ENCODE assay signal across 19 cellular contexts in the genomic region with DNA sequence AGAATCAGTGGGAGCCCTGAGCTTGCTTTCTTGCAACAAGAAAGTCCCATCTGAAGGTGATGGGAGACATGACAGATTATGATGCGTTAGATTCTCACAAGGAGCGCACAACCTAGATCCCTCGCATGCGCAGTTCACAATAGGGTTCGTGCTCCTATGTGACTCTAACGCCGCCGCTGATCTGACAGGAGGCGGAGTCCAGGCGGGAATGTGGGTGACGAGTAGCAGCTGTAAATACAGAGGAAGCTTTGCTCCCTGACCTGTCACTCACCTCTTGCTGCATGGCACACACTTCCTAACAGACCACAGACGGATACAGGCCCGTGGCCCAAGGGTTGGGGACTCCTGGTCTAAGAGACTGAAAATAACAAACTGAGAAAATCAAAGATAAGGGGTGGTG.
"Had no signal": no experiment of that assay in that cellular context is flagged by ENCODE, and none has a peak within 500 bp of the region (broad histone marks: within the 10 kb centered on the region; RNA-seq: fewer than 3 reads in every experiment).

No MANE protein-coding gene starts in this region.

- H3K36me3 Mint-ChIP-seq: activated naive CD8-positive, alpha-beta T cell; natural killer cell; stimulated activated effector memory CD8-positive, alpha-beta T cell treated with anti-CD3 and anti-CD28 coated beads, Interleukin-12 subunit alpha, Interleukin-12 subunit beta, amount 100 ng/mL, for 72 hours had no signal

- H3K4me1 Mint-ChIP-seq: activated B cell treated with CpG ODN at 0.5 μM for 24 hours; natural killer cell; stimulated activated effector memory CD8-positive, alpha-beta T cell treated with anti-CD3 and anti-CD28 coated beads, Interleukin-12 subunit alpha, Interleukin-12 subunit beta, amount 100 ng/mL, for 72 hours had no signal

- H3K27me3 Mint-ChIP-seq: activated B cell treated with CpG ODN at 0.5 μM for 24 hours; activated naive CD8-positive, alpha-beta T cell; stimulated activated naive CD8-positive, alpha-beta T cell treated with anti-CD3 and anti-CD28 coated beads, Interleukin-15, Interleukin-2, amounts not matched to agents 100 ng/mL and 50 ng/mL, for 24 hours had no signal

- H3K27ac Mint-ChIP-seq: activated B cell treated with CpG ODN at 0.5 μM for 24 hours; activated naive CD8-positive, alpha-beta T cell; natural killer cell; stimulated activated effector memory CD8-positive, alpha-beta T cell treated with anti-CD3 and anti-CD28 coated beads, Interleukin-12 subunit alpha, Interleukin-12 subunit beta, amount 100 ng/mL, for 72 hours; stimulated activated naive CD8-positive, alpha-beta T cell treated with anti-CD3 and anti-CD28 coated beads, Interleukin-15, Interleukin-2, amounts not matched to agents 100 ng/mL and 50 ng/mL, for 24 hours; T-helper 2 cell treated with Interferon-gamma antibody and Interleukin-4, amounts not matched to agents 5 μg/mL and 100 μg/mL, for 36 hours had no signal

- H3K4me3 Mint-ChIP-seq: activated B cell treated with CpG ODN at 0.5 μM for 24 hours; activated naive CD8-positive, alpha-beta T cell; natural killer cell; stimulated activated effector memory CD8-positive, alpha-beta T cell treated with anti-CD3 and anti-CD28 coated beads, Interleukin-12 subunit alpha, Interleukin-12 subunit beta, amount 100 ng/mL, for 72 hours; stimulated activated naive CD8-positive, alpha-beta T cell treated with anti-CD3 and anti-CD28 coated beads, Interleukin-15, Interleukin-2, amounts not matched to agents 100 ng/mL and 50 ng/mL, for 24 hours; T-helper 2 cell treated with Interferon-gamma antibody and Interleukin-4, amounts not matched to agents 5 μg/mL and 100 μg/mL, for 36 hours had no signal

- DNase-seq: activated B cell treated with CpG ODN at 0.5 μM for 24 hours; activated effector memory CD4-positive, alpha-beta T cell treated with Interleukin-2 at 50 U/mL for 16 hours; activated naive CD4-positive, alpha-beta T cell treated with Interleukin-2 at 50 U/mL for 16 hours; adrenal gland; aorta; body of pancreas; cerebellar nuclear complex; colonic mucosa; effector CD8-positive, alpha-beta T cell; left lung; mesendoderm; natural killer cell; right lobe of liver; stimulated activated CD4-positive, alpha-beta T cell treated with anti-CD3 and anti-CD28 coated beads, Interleukin-4, amount 100 ng/mL, for 24 hours; T-helper 1 cell had no signal
